Comparison of ENCODE assay signal across 21 cellular contexts in genomic region chr6:134510121-134510520, GRCh38.
DNase-seq lines count a peak whose midpoint lies in the region; ATAC-seq and TF ChIP-seq lines count a peak whose summit lies in the region.
"Had no signal": no experiment of that assay in that cellular context is flagged by ENCODE, and none has a peak within 500 bp of the region (broad histone marks: within the 10 kb centered on the region; RNA-seq: fewer than 3 reads in every experiment).

No MANE protein-coding gene starts in this region.

- peaks cover 12% of the 10 kb centered on the region for H3K4me1 Mint-ChIP-seq in WTC11

- POLR2A ChIA-PET in WTC11 (lab: Charles Lee), result no interaction called here

- H3K27ac ChIP-seq in BLaER1 treated with 17β-estradiol and CSF1 and Interleukin-3, amounts not matched to agents 10 nM and 100 nM, result peak overlapping the region; percentile 63 to 82 (median 75); a peak in 21 of 22 replicates
- H3K27ac ChIP-seq: RWPE1, SJSA1 had no signal

- CTCF ChIA-PET in WTC11 (lab: Charles Lee), result no interaction called here

- peaks cover 44 to 67% (median 51%) of the 10 kb centered on the region in 10 experiments for H3K4me1 ChIP-seq in BLaER1 treated with 17β-estradiol and CSF1 and Interleukin-3, amounts not matched to agents 10 nM and 100 nM

- ATAC-seq in WTC11 (no peak), GM21390 (IDR thresholded peaks at IDR 0.05; ENCODE audit: unreplicated experiment) (no peak)
- ATAC-seq: A549 had no signal

- no peak overlapping the region for H3K4me3 Mint-ChIP-seq in WTC11
- H3K4me3 Mint-ChIP-seq: CD4-positive, alpha-beta memory T cell; H9; IgD-negative memory B cell had no signal

- no peak overlapping the region for H3K27ac Mint-ChIP-seq in WTC11
- H3K27ac Mint-ChIP-seq: H9, IgD-negative memory B cell had no signal

- DNase-seq in MG63 (peak; percentile 10), epithelial cell of esophagus (ENCODE audit: low read depth) (peak; percentile 71), skeletal muscle cell (ENCODE audit: low read depth) (peak; percentile 58), WTC11 (ENCODE audit: low spot score) (no peak)
- no peak for DNase-seq in activated naive CD4-positive, alpha-beta T cell treated with anti-CD3 and anti-CD28 coated beads, Interleukin-2, amount 50 U/mL, for 16 hours
- DNase-seq: CD4-positive, alpha-beta memory T cell; GF-D8; H9; NCI-H1048; NCI-H146; NCI-H2081 treated with DMSO at 0.1 percent for 48 hours; NCI-H2227 treated with DMSO at 0.1 percent for 48 hours; NCI-H526; NK-92 treated with Interleukin-12 subunit alpha and Interleukin-12 subunit beta, amount 100 ng/mL, for 24 hours; OCI-M1 had no signal

- peak overlapping the region; percentile 71 to 89 (median 78) for H3K4me2 ChIP-seq in BLaER1 treated with 17β-estradiol and CSF1 and Interleukin-3, amounts not matched to agents 10 nM and 100 nM
- H3K4me2 ChIP-seq: A549 had no signal

- H3K27me3 Mint-ChIP-seq in WTC11 (ENCODE audit: low read depth), result no peaks in the 10 kb centered on the region
- H3K27me3 Mint-ChIP-seq: CD4-positive, alpha-beta memory T cell; IgD-negative memory B cell had no signal

- H3K9me3 Mint-ChIP-seq in WTC11, result no peaks in the 10 kb centered on the region; the same call in 1 of the 2 replicates
- H3K9me3 Mint-ChIP-seq: CD4-positive, alpha-beta memory T cell; H9; IgD-negative memory B cell had no signal

- TF ChIP-seq CTCF in epithelial cell of esophagus (IDR thresholded peaks at IDR 0.05; ENCODE audit: insufficient read depth, low read depth, low read length, missing control alignments), result no peak
- no peak for TF ChIP-seq CTCF in WTC11 (IDR thresholded peaks at IDR 0.05)

- no peaks in the 10 kb centered on the region for H3K36me3 Mint-ChIP-seq in WTC11
- H3K36me3 Mint-ChIP-seq: CD4-positive, alpha-beta memory T cell had no signal

- no peaks in the 10 kb centered on the region for H3K36me3 ChIP-seq in BLaER1 treated with 17β-estradiol and CSF1 and Interleukin-3, amounts not matched to agents 10 nM and 100 nM
- H3K36me3 ChIP-seq in MG63, result no peaks in the 10 kb centered on the region
- H3K36me3 ChIP-seq: SJSA1 had no signal

- H3K27me3 ChIP-seq in BLaER1 treated with 17β-estradiol and CSF1 and Interleukin-3, amounts not matched to agents 10 nM and 100 nM, result no peaks in the 10 kb centered on the region
- no peaks in the 10 kb centered on the region for H3K27me3 ChIP-seq in MG63
- H3K27me3 ChIP-seq: SJSA1 had no signal

- H3K4me3 ChIP-seq in BLaER1 treated with 17β-estradiol and CSF1 and Interleukin-3, amounts not matched to agents 10 nM and 100 nM, result peak overlapping the region in 1 of 10 experiments; percentile 5; a peak in 1 of 20 replicates
- H3K4me3 ChIP-seq in MG63 (no peak overlapping the region), epithelial cell of esophagus (ENCODE audit: low read length) (no peak overlapping the region), skeletal muscle cell (ENCODE audit: low read depth, low read length) (no peak overlapping the region)
- H3K4me3 ChIP-seq: A549, SJSA1 had no signal

- peaks cover 0 to 25% (median 13%) of the 10 kb centered on the region in 11 experiments; a peak in 13 of 22 replicates for H3K9me3 ChIP-seq in BLaER1 treated with 17β-estradiol and CSF1 and Interleukin-3, amounts not matched to agents 10 nM and 100 nM (replicated peaks in 1 of 11)
- H3K9me3 ChIP-seq in MG63, result no peaks in the 10 kb centered on the region
- H3K9me3 ChIP-seq: A549, SJSA1 had no signal

- H4K20me1 ChIP-seq in BLaER1 treated with 17β-estradiol and CSF1 and Interleukin-3, amounts not matched to agents 10 nM and 100 nM, result no peaks in the 10 kb centered on the region

- peak overlapping the region in 4 of 11 experiments; percentile 11 to 62 (median 38); a peak in 2 of 22 replicates for H3K9ac ChIP-seq in BLaER1 treated with 17β-estradiol and CSF1 and Interleukin-3, amounts not matched to agents 10 nM and 100 nM

TF ChIP-seq in WTC11, 78 proteins besides CTCF, POLR2A, EP300 and RAD21:
- no peak for TF ChIP-seq FOXJ3 (CRISPR knock-in tag; IDR thresholded peaks at IDR 0.05; ENCODE audit: borderline replicate concordance)
- TF ChIP-seq KAT7 (CRISPR knock-in tag; IDR thresholded peaks at IDR 0.05; ENCODE audit: borderline replicate concordance), result no peak
- TF ChIP-seq GTF2I (CRISPR knock-in tag; conservative IDR thresholded peaks at IDR 0.05), result no peak
- TF ChIP-seq ZNF281 (CRISPR knock-in tag; IDR thresholded peaks at IDR 0.05), result no peak
- no peak for TF ChIP-seq NFYB (CRISPR knock-in tag; conservative IDR thresholded peaks at IDR 0.05; ENCODE audit: low read depth)
- no peak for TF ChIP-seq EMX1 (CRISPR knock-in tag; IDR thresholded peaks at IDR 0.05)
- no peak for TF ChIP-seq E2F4 (CRISPR knock-in tag; IDR thresholded peaks at IDR 0.05; ENCODE audit: borderline replicate concordance, low read depth)
- no peak for TF ChIP-seq ZNF232 (CRISPR knock-in tag; IDR thresholded peaks at IDR 0.05)
- no peak for TF ChIP-seq NR2C2 (CRISPR knock-in tag; IDR thresholded peaks at IDR 0.05)
- TF ChIP-seq ZNF671 (CRISPR knock-in tag; IDR thresholded peaks at IDR 0.05), result no peak
- no peak for TF ChIP-seq FOXP1 (CRISPR knock-in tag; IDR thresholded peaks at IDR 0.05; ENCODE audit: borderline replicate concordance)
- TF ChIP-seq ATF1 (CRISPR knock-in tag; IDR thresholded peaks at IDR 0.05), result no peak
- TF ChIP-seq ZNF138 (CRISPR knock-in tag; conservative IDR thresholded peaks at IDR 0.05), result no peak
- TF ChIP-seq STAT6 (CRISPR knock-in tag; conservative IDR thresholded peaks at IDR 0.05; ENCODE audit: low read depth), result no peak
- no peak for TF ChIP-seq ESRRA (CRISPR knock-in tag; IDR thresholded peaks at IDR 0.05; ENCODE audit: borderline replicate concordance)
- TF ChIP-seq ETV6 (CRISPR knock-in tag; IDR thresholded peaks at IDR 0.05), result no peak
- no peak for TF ChIP-seq SOX15 (CRISPR knock-in tag; IDR thresholded peaks at IDR 0.05)

Comparison
In these comparisons a context has a peak if more than half of its experiments do, and no peak if none do; other contexts are left out.
1. DNase-seq: peak in MG63 (single experiment), epithelial cell of esophagus (single experiment) and skeletal muscle cell (single experiment); none in WTC11 (single experiment) and activated naive CD4-positive, alpha-beta T cell treated with anti-CD3 and anti-CD28 coated beads, Interleukin-2, amount 50 U/mL, for 16 hours (single experiment).